Comparison of ENCODE assay signal across 28 cellular contexts in genomic region chr4:72918362-72918761, GRCh38.
"Had no signal": no experiment of that assay in that cellular context is flagged by ENCODE, and none has a peak within 500 bp of the region (broad histone marks: within the 10 kb centered on the region; RNA-seq: fewer than 3 reads in every experiment).

No MANE protein-coding gene starts in this region.

- H3K9me3 ChIP-seq: esophagus squamous epithelium, gastrocnemius medialis, left lung, lower lobe of right lung, mucosa of descending colon had no signal

- DNase-seq: cortex of kidney; effector CD8-positive, alpha-beta T cell; effector memory CD8-positive, alpha-beta T cell; endodermal cell; erythroblast; esophagus squamous epithelium; foreskin fibroblast; foreskin melanocyte; gastrocnemius medialis; glutamatergic neuron; head of caudate nucleus; heart right ventricle; hippocampal formation; left cardiac atrium; left lung; left ventricle myocardium superior; lower lobe of right lung; mesenchymal stem cell; mucosa of descending colon; naive B cell; naive thymus-derived CD8-positive, alpha-beta T cell had no signal

- FAIRE-seq: endometrium, islet of Langerhans, keratinocyte had no signal

- H3K27me3 Mint-ChIP-seq: dendritic cell treated with granulocyte-macrophage colony-stimulating factor and Interleukin-4, amounts not matched to agents 40 ng/mL and 50 ng/mL, for 4 days had no signal

- H3K27ac Mint-ChIP-seq: dendritic cell treated with granulocyte-macrophage colony-stimulating factor and Interleukin-4, amounts not matched to agents 40 ng/mL and 50 ng/mL, for 4 days; effector memory CD8-positive, alpha-beta T cell; endodermal cell; mesothelial cell of epicardium; naive B cell; naive thymus-derived CD8-positive, alpha-beta T cell had no signal

- H3K27me3 ChIP-seq: esophagus squamous epithelium, gastrocnemius medialis, heart right ventricle, left lung had no signal

- H3K4me1 Mint-ChIP-seq: endodermal cell; mesothelial cell of epicardium; naive B cell; naive thymus-derived CD8-positive, alpha-beta T cell had no signal

- H3K9me3 Mint-ChIP-seq: dendritic cell treated with granulocyte-macrophage colony-stimulating factor and Interleukin-4, amounts not matched to agents 40 ng/mL and 50 ng/mL, for 4 days; endodermal cell had no signal

- H3K27ac ChIP-seq: epithelial cell of prostate, esophagus squamous epithelium, gastrocnemius medialis, heart right ventricle, left lung, lower lobe of right lung had no signal

- H3K4me3 ChIP-seq: esophagus squamous epithelium, gastrocnemius medialis, heart right ventricle, left lung, lower lobe of right lung, mucosa of descending colon had no signal

- H3K36me3 Mint-ChIP-seq: mesothelial cell of epicardium; naive B cell; naive thymus-derived CD8-positive, alpha-beta T cell had no signal

- ATAC-seq: effector memory CD8-positive, alpha-beta T cell; esophagus mucosa; gastrocnemius medialis; heart right ventricle; left cardiac atrium; left lung; left ventricle myocardium superior; lower lobe of right lung; mucosa of descending colon; naive thymus-derived CD8-positive, alpha-beta T cell had no signal

- H3K4me3 Mint-ChIP-seq: dendritic cell treated with granulocyte-macrophage colony-stimulating factor and Interleukin-4, amounts not matched to agents 40 ng/mL and 50 ng/mL, for 4 days; effector memory CD8-positive, alpha-beta T cell; endodermal cell; mesothelial cell of epicardium; naive B cell; naive thymus-derived CD8-positive, alpha-beta T cell had no signal

- H3K4me1 ChIP-seq: esophagus squamous epithelium, gastrocnemius medialis, heart right ventricle, left lung, lower lobe of right lung had no signal

- H3K36me3 ChIP-seq: esophagus squamous epithelium, gastrocnemius medialis, heart right ventricle, left lung, lower lobe of right lung had no signal
